18 cellular contexts compared by ENCODE assay signal in genomic region chr15:49062900-49063299, GRCh38.
"Had no signal": no experiment of that assay in that cellular context is flagged by ENCODE, and none has a peak within 500 bp of the region (broad histone marks: within the 10 kb centered on the region; RNA-seq: fewer than 3 reads in every experiment).

No MANE protein-coding gene starts in this region.

- H3K36me3 ChIP-seq: gastroesophageal sphincter, lower lobe of right lung, transverse colon had no signal

- H3K4me3 ChIP-seq: gastroesophageal sphincter, lower lobe of right lung, mucosa of descending colon, transverse colon had no signal

- H3K27me3 ChIP-seq: gastroesophageal sphincter, transverse colon had no signal

- H3K9me3 ChIP-seq: gastroesophageal sphincter, lower lobe of right lung, mucosa of descending colon, transverse colon had no signal

- H3K27ac ChIP-seq: gastroesophageal sphincter, lower lobe of right lung, transverse colon had no signal

- DNase-seq: activated B cell treated with CpG ODN at 0.5 μM for 24 hours; activated CD4-positive, alpha-beta T cell treated with anti-CD3 and anti-CD28 coated beads for 36 hours; activated CD8-positive, alpha-beta memory T cell treated with anti-CD3 and anti-CD28 coated beads, Interleukin-2, amount 10 ng/mL, durations not matched to agents 7 days and 5 days; activated CD8-positive, alpha-beta T cell treated with anti-CD3 and anti-CD28 coated beads, Interleukin-2, amount 10 ng/mL, durations not matched to agents 7 days and 5 days; activated naive CD8-positive, alpha-beta T cell treated with anti-CD3 and anti-CD28 coated beads, Interleukin-2, amount 50 U/mL, for 24 hours; activated T-cell treated with anti-CD3 and anti-CD28 coated beads, Interleukin-2, amount 50 U/mL, for 48 hours; cortex of kidney; effector memory CD8-positive, alpha-beta T cell; erythroblast; hippocampal formation; immature natural killer cell; mucosa of descending colon; stimulated activated CD4-positive, alpha-beta T cell treated with anti-CD3 and anti-CD28 coated beads, Interleukin-2, amount 100 ng/mL, for 48 hours; stimulated activated naive CD4-positive, alpha-beta T cell treated with Interleukin-2 at 50 U/mL for 16 hours; T-helper 17 cell; transverse colon had no signal

- H3K4me1 ChIP-seq: gastroesophageal sphincter, transverse colon had no signal
